ENCODE assay signal across 1 cellular context in the genomic region with DNA sequence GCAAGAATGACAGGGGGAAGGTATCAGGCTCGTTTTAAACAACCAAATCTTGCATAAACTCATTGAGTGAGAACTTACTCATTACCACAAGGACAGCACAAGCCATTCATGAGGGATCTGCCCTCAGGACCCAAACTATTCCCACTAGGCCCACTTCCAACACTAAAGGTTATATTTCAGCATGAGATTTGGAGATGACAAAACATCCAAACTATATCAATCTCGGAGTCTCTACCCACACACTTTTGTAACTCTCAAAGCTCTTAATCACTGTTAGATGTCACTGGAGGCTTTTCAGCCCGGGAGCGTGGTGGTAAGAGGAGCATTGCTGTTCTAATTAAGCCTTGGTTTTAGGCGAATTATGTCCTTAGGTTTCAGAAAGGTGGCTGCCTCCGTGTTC.
TF ChIP-seq lines count a peak whose summit lies in the region.

No MANE protein-coding gene starts in this region.

TF ChIP-seq in HepG2, 621 proteins besides CTCF, POLR2A, EP300 and RAD21:
- TF ChIP-seq, protein P1, sequence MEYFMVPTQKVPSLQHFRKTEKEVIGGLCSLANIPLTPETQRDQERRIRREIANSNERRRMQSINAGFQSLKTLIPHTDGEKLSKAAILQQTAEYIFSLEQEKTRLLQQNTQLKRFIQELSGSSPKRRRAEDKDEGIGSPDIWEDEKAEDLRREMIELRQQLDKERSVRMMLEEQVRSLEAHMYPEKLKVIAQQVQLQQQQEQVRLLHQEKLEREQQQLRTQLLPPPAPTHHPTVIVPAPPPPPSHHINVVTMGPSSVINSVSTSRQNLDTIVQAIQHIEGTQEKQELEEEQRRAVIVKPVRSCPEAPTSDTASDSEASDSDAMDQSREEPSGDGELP (IDR thresholded peaks at IDR 0.05; ENCODE audit: borderline replicate concordance, low read depth): no peak
- TF ChIP-seq ZSCAN20 (CRISPR knock-in tag; IDR thresholded peaks at IDR 0.05; ENCODE audit: borderline replicate concordance) (no peak), ZNF253 (CRISPR knock-in tag; IDR thresholded peaks at IDR 0.05; ENCODE audit: borderline replicate concordance) (no peak), BRD4 (CRISPR knock-in tag; IDR thresholded peaks at IDR 0.05) (no peak), ZBTB37 (CRISPR knock-in tag; IDR thresholded peaks at IDR 0.05) (no peak), BRCA1 (CRISPR knock-in tag; IDR thresholded peaks at IDR 0.05) (no peak), ETS1 (CRISPR knock-in tag; IDR thresholded peaks at IDR 0.05) (no peak), SIN3A (IDR thresholded peaks at IDR 0.05; ENCODE audit: borderline replicate concordance, low read depth, low read length) (no peak), ZNF704 (CRISPR knock-in tag; IDR thresholded peaks at IDR 0.05; ENCODE audit: borderline replicate concordance) (no peak), ZNF646 (CRISPR knock-in tag; IDR thresholded peaks at IDR 0.05) (no peak), ZNF282 (IDR thresholded peaks at IDR 0.05; ENCODE audit: partially characterized antibody) (no peak), ZNF274 (CRISPR knock-in tag; IDR thresholded peaks at IDR 0.05) (no peak), JDP2 (CRISPR knock-in tag; IDR thresholded peaks at IDR 0.05; ENCODE audit: borderline replicate concordance) (no peak), ZNF800 (CRISPR knock-in tag; IDR thresholded peaks at IDR 0.05) (no peak)
TF ChIP-seq in HepG2: peak in this region for 0.
